In the genomic region with DNA sequence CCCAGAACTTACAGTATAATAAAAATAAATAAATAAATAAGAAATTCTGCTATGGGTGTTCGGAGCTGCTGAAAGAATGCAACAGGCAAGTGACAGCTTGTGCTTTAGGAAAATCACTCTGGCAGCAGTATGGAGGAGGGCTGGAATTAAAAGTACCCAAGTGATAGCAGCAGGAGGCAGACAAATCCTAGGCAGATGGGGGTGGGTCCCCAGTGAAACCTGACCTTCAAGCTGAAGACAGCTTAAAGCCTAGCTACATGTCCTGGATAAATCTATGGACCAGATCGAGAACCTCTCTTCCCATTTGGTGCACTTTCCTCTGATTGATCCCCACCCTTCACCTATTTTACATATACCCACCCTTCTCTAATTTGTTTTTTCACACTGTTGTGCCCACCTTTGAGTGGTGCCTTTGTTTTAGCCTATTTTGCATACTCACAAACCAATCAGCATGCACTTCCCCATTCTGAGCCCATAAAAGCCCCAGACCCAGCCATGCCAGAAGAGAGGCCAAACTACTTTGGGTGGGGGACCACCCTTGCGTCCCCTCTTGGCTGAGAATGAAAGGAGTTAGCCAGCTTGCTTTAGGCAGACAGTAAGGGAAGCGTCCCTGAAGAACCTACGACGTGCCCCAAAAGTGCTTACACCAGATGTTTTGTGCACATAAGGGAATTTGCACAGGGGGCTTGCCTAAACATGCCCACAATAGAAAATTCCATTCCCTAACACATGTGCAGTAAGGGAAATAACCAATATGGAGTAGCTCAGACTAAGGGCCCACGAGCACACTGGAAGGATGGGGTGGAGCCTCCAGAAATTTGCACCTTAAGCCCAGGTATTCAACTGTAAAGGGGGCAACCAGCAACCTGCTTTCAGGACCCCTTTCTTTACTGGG, we compare ENCODE assay signal across 3 cellular contexts.
A peak's percentile ranks its signal among the peaks of the same experiment; 100 is the strongest.
TF ChIP-seq lines count a peak whose summit lies in the region.

No MANE protein-coding gene starts in this region.

TF ChIP-seq in A549, 52 proteins besides CTCF, POLR2A, EP300 and RAD21:
- TF ChIP-seq CBX2 (IDR thresholded peaks at IDR 0.05; ENCODE audit: borderline replicate concordance, low read depth) (no peak), TFCP2L1 (CRISPR knock-in tag; IDR thresholded peaks at IDR 0.05) (no peak), GATA3 (IDR thresholded peaks at IDR 0.05; ENCODE audit: borderline replicate concordance) (no peak), JUNB (IDR thresholded peaks at IDR 0.05) (no peak), HEYL (CRISPR knock-in tag; IDR thresholded peaks at IDR 0.05) (no peak)
- TF ChIP-seq, protein P1, sequence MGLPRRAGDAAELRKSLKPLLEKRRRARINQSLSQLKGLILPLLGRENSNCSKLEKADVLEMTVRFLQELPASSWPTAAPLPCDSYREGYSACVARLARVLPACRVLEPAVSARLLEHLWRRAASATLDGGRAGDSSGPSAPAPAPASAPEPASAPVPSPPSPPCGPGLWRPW (IDR thresholded peaks at IDR 0.05), result no peak

TF ChIP-seq in HEK293, 187 proteins besides CTCF, POLR2A, EP300 and RAD21:
- TF ChIP-seq, protein P2, sequence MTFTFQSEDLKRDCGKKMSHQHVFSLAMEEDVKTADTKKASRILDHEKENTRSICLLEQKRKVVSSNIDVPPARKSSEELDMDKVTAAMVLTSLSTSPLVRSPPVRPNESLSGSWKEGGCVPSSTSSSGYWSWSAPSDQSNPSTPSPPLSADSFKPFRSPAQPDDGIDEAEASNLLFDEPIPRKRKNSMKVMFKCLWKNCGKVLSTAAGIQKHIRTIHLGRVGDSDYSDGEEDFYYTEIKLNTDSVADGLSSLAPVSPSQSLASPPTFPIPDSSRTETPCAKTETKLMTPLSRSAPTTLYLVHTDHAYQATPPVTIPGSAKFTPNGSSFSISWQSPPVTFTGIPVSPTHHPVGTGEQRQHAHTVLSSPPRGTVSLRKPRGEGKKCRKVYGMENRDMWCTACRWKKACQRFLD (tag by site-specific recombination; IDR thresholded peaks at IDR 0.05), result no peak
- TF ChIP-seq SETDB1 (IDR thresholded peaks at IDR 0.05; ENCODE audit: insufficient read length, low read length) (peak; percentile 85), ZNF626 (tag by site-specific recombination; IDR thresholded peaks at IDR 0.05) (no peak), TRIM28 (IDR thresholded peaks at IDR 0.05; ENCODE audit: borderline replicate concordance, low read length) (no peak)

TF ChIP-seq in GM12878, 131 proteins besides CTCF, POLR2A, EP300 and RAD21:
- peak; percentile 81 for TF ChIP-seq SPI1 (IDR thresholded peaks at IDR 0.05; ENCODE audit: borderline replicate concordance, insufficient read depth, low read depth, low read length)
- no peak for TF ChIP-seq RUNX3 (IDR thresholded peaks at IDR 0.05; ENCODE audit: low read length)
